Comparison of ENCODE assay signal across 9 cellular contexts in the genomic region with DNA sequence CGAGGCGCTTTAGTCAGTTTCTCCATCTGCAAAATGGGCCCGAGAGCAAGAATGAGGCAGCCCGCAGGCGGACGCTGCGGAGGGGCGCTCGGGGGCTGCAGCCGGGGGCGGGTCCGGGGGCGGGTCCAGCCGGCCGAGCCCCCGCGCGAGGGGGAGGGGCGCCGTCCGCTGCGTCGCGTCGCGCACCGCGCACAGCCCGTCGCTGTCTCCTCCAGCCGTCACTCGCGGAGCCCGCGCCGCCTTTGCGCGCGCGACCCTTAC. TPM values are rescaled to one million over a fixed set of nuclear protein-coding genes. Genes with fewer than 3 reads are reported as not detected.
DNase-seq lines count a peak whose midpoint lies in the region; ATAC-seq and TF ChIP-seq lines count a peak whose summit lies in the region.
"Had no signal": no experiment of that assay in that cellular context is flagged by ENCODE, and none has a peak within 500 bp of the region (broad histone marks: within the 10 kb centered on the region; RNA-seq: fewer than 3 reads in every experiment).

No MANE protein-coding gene starts in this region.

- H3K27ac ChIP-seq in esophagus muscularis mucosa (replicated peaks in 1 of 4), result peak overlapping the region; percentile 73 to 91 (median 80)
- H3K27ac ChIP-seq in neutrophil, result no peak overlapping the region
- H3K27ac ChIP-seq: HL-60 had no signal

- intact Hi-C loops in esophagus muscularis mucosa (cut with DNase I), result loop anchor here (10.0 kb wide), 1 partner anchor 113 kb away; the partner anchor contains the start of gene RCE1

- DNase-seq in AG09309 (ENCODE audit: low read depth) (no peak), esophagus muscularis mucosa (ENCODE audit: extremely low spot score) (no peak), cerebellar cortex (ENCODE audit: low spot score) (no peak), NAMALWA (ENCODE audit: low spot score) (no peak)

- WGBS in esophagus muscularis mucosa, result no CpG with 5 or more reads among the region's 40 CpGs

- peaks cover 16 to 24% (median 19%) of the 10 kb centered on the region in 4 donors for H3K4me1 ChIP-seq in esophagus muscularis mucosa
- peaks cover 9 to 10% of the 10 kb centered on the region in 2 experiments for H3K4me1 ChIP-seq in neutrophil (ENCODE audit: control insufficient read depth in 1 of 2, insufficient read depth in 1 of 2, low read depth in 1 of 2, low read length in 1 of 2)

- ATAC-seq in GM19372 (IDR thresholded peaks at IDR 0.05; ENCODE audit: low read depth, unreplicated experiment) (peak; percentile 39), HG03135 (IDR thresholded peaks at IDR 0.05; ENCODE audit: unreplicated experiment) (no peak)

- TF ChIP-seq POLR2A in esophagus muscularis mucosa (IDR thresholded peaks at IDR 0.05; ENCODE audit: low read depth), result no peak

- no peak for TF ChIP-seq CTCF in AG09309 (IDR thresholded peaks at IDR 0.05; ENCODE audit: control insufficient read depth, insufficient read depth, low read depth, low read length, missing control alignments)
- TF ChIP-seq CTCF in esophagus muscularis mucosa (IDR thresholded peaks at IDR 0.05), result no peak
- no peak for TF ChIP-seq CTCF in neutrophil (IDR thresholded peaks at IDR 0.05)

- H3K4me3 ChIP-seq in AG09309 (ENCODE audit: control insufficient read depth, low read depth, low read length), result peak overlapping the region; percentile 50
- peak overlapping the region; percentile 71 to 82 (median 78) for H3K4me3 ChIP-seq in esophagus muscularis mucosa
- H3K4me3 ChIP-seq in neutrophil (ENCODE audit: low read depth in 1 of 2, low read length in 1 of 2), result peak overlapping the region; percentile 50 to 67

- no peak for TF ChIP-seq EP300 in esophagus muscularis mucosa (IDR thresholded peaks at IDR 0.05)

- H3K36me3 ChIP-seq in esophagus muscularis mucosa (no peaks in the 10 kb centered on the region), neutrophil (no peaks in the 10 kb centered on the region)

- no peaks in the 10 kb centered on the region for H3K9me3 ChIP-seq in esophagus muscularis mucosa
- H3K9me3 ChIP-seq in neutrophil, result peaks cover 3% of the 10 kb centered on the region

- H3K27me3 ChIP-seq in esophagus muscularis mucosa (no peaks in the 10 kb centered on the region), neutrophil (peaks cover 62% of the 10 kb centered on the region)

TF ChIP-seq in PFSK-1, 5 proteins besides CTCF, POLR2A, EP300 and RAD21:
- TF ChIP-seq, protein P1, sequence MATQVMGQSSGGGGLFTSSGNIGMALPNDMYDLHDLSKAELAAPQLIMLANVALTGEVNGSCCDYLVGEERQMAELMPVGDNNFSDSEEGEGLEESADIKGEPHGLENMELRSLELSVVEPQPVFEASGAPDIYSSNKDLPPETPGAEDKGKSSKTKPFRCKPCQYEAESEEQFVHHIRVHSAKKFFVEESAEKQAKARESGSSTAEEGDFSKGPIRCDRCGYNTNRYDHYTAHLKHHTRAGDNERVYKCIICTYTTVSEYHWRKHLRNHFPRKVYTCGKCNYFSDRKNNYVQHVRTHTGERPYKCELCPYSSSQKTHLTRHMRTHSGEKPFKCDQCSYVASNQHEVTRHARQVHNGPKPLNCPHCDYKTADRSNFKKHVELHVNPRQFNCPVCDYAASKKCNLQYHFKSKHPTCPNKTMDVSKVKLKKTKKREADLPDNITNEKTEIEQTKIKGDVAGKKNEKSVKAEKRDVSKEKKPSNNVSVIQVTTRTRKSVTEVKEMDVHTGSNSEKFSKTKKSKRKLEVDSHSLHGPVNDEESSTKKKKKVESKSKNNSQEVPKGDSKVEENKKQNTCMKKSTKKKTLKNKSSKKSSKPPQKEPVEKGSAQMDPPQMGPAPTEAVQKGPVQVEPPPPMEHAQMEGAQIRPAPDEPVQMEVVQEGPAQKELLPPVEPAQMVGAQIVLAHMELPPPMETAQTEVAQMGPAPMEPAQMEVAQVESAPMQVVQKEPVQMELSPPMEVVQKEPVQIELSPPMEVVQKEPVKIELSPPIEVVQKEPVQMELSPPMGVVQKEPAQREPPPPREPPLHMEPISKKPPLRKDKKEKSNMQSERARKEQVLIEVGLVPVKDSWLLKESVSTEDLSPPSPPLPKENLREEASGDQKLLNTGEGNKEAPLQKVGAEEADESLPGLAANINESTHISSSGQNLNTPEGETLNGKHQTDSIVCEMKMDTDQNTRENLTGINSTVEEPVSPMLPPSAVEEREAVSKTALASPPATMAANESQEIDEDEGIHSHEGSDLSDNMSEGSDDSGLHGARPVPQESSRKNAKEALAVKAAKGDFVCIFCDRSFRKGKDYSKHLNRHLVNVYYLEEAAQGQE (IDR thresholded peaks at IDR 0.05; ENCODE audit: insufficient read depth in 1 of 2, low read depth in 2 of 2, low read length in 2 of 2), result no peak
- no peak; the same call in 1 of the 2 replicates for TF ChIP-seq TAF1 (IDR thresholded peaks at IDR 0.05; ENCODE audit: borderline replicate concordance, insufficient read depth, low read length)
- no peak for TF ChIP-seq POLR2AphosphoS5 (IDR thresholded peaks at IDR 0.05; ENCODE audit: low read depth, low read length)
- no peak for TF ChIP-seq SIN3A (IDR thresholded peaks at IDR 0.05; ENCODE audit: borderline replicate concordance, insufficient read depth, low read length)
- TF ChIP-seq FOXP2 (optimal IDR thresholded peaks at IDR 0.05; ENCODE audit: borderline replicate concordance, extremely low read depth, extremely low read length, insufficient read depth), result peak; percentile 14

RNA-seq across cellular contexts. Expression of gene PC, which starts 0.3 kb away (rescaled TPM):
- 47.4 TPM for polyA plus RNA-seq in PFSK-1 (2012; ENCODE audit: insufficient read length, low read depth)
- 1 to 10 TPM; 2.1 to 5.5 (median 5.1) TPM for total RNA-seq in esophagus muscularis mucosa

RNA-seq across cellular contexts. Expression of gene C11orf86, which starts 17.2 kb away (rescaled TPM):
- not detected for polyA plus RNA-seq in PFSK-1 (2012; ENCODE audit: insufficient read length, low read depth)
- not detected for total RNA-seq in esophagus muscularis mucosa
